In genomic region chr4:185774815-185775684, GRCh38 we compare ENCODE assay signal across 9 cellular contexts. TPM values are rescaled to one million over a fixed set of nuclear protein-coding genes. Genes with fewer than 3 reads are reported as not detected.
DNase-seq lines count a peak whose midpoint lies in the region; ATAC-seq, FAIRE-seq and TF ChIP-seq lines count a peak whose summit lies in the region.
"Had no signal": no experiment of that assay in that cellular context is flagged by ENCODE, and none has a peak within 500 bp of the region (broad histone marks: within the 10 kb centered on the region; RNA-seq: fewer than 3 reads in every experiment).

No MANE protein-coding gene starts in this region.

- H3K9ac ChIP-seq in astrocyte (ENCODE audit: low read length) (peak overlapping the region; percentile 89), rectal smooth muscle tissue (ENCODE audit: low read length) (no peak overlapping the region)

- H3K27ac ChIP-seq in astrocyte (ENCODE audit: low read depth, low read length) (peak overlapping the region; percentile 82), right atrium auricular region (peak overlapping the region; percentile 78 to 81), rectal smooth muscle tissue (ENCODE audit: low read depth, low read length) (peak overlapping the region; percentile 66)

- FAIRE-seq in astrocyte (lab: Jason Lieb, UNC), result peak; percentile 32

- H2AFZ ChIP-seq in astrocyte (ENCODE audit: low read depth, low read length), result no peak overlapping the region

- peaks cover 33% of the 10 kb centered on the region for H3K4me1 Mint-ChIP-seq in astrocyte (ENCODE audit: low read depth, unreplicated experiment)

- H3K4me1 ChIP-seq in astrocyte (ENCODE audit: insufficient read depth, low read length), result peaks cover 26% of the 10 kb centered on the region
- H3K4me1 ChIP-seq in right atrium auricular region, result peaks cover 0 to 36% of the 10 kb centered on the region in 2 donors
- peaks cover 3% of the 10 kb centered on the region for H3K4me1 ChIP-seq in rectal smooth muscle tissue (ENCODE audit: control insufficient read depth, insufficient read depth, low read length)

- H3K27me3 ChIP-seq in astrocyte (ENCODE audit: insufficient read depth, low read length) (no peaks in the 10 kb centered on the region), right atrium auricular region (no peaks in the 10 kb centered on the region), rectal smooth muscle tissue (ENCODE audit: control insufficient read depth, insufficient read depth, low read length) (no peaks in the 10 kb centered on the region)

- H3K4me3 ChIP-seq in astrocyte (ENCODE audit: insufficient read depth, low read depth, low read length) (peak overlapping the region; percentile 65), right atrium auricular region (peak overlapping the region; percentile 26 to 40), rectal smooth muscle tissue (ENCODE audit: low read length) (peak overlapping the region; percentile 13)

- peak; percentile 59 for DNase-seq in ELR (ENCODE audit: low read depth)
- DNase-seq in astrocyte (ENCODE audit: low read depth), result peak; percentile 89
- no peak for DNase-seq in right atrium auricular region (ENCODE audit: low spot score)
- no peak for DNase-seq in superior temporal gyrus (ENCODE audit: extremely low spot score)
- no peak for DNase-seq in hippocampal formation (lab: John Stamatoyannopoulos, UW)
- DNase-seq: NCI-H446 had no signal

- H3K27ac Mint-ChIP-seq in astrocyte (ENCODE audit: unreplicated experiment), result peak overlapping the region; percentile 90

- no peaks in the 10 kb centered on the region for H3K27me3 Mint-ChIP-seq in astrocyte (ENCODE audit: low read depth, unreplicated experiment)

- H3K9me3 ChIP-seq in astrocyte (ENCODE audit: insufficient read depth, low read depth, low read length) (no peaks in the 10 kb centered on the region), right atrium auricular region (no peaks in the 10 kb centered on the region)

- peak overlapping the region; percentile 84 for H3K4me2 ChIP-seq in astrocyte (ENCODE audit: low read length)

- no peaks in the 10 kb centered on the region for H4K20me1 ChIP-seq in astrocyte (ENCODE audit: insufficient read depth, low read length)

- TF ChIP-seq CTCF in astrocyte (IDR thresholded peaks at IDR 0.05; ENCODE audit: insufficient read depth, low read depth, low read length), result no peak
- no peak for TF ChIP-seq CTCF in right atrium auricular region (IDR thresholded peaks at IDR 0.05)

- H3K36me3 Mint-ChIP-seq in astrocyte (ENCODE audit: low read depth, unreplicated experiment), result peaks cover 1% of the 10 kb centered on the region

- H3K9me3 Mint-ChIP-seq in astrocyte (ENCODE audit: unreplicated experiment), result no peaks in the 10 kb centered on the region

- H3K36me3 ChIP-seq in astrocyte (ENCODE audit: insufficient read depth, low read length) (no peaks in the 10 kb centered on the region), right atrium auricular region (no peaks in the 10 kb centered on the region), rectal smooth muscle tissue (ENCODE audit: control insufficient read depth, insufficient read depth, low read length) (no peaks in the 10 kb centered on the region)

- H3K79me2 ChIP-seq in astrocyte (ENCODE audit: insufficient read depth, low read length), result peaks cover 37% of the 10 kb centered on the region

- peak overlapping the region; percentile 92 for H3K4me3 Mint-ChIP-seq in astrocyte (ENCODE audit: unreplicated experiment)

- ATAC-seq in HG02973 (IDR thresholded peaks at IDR 0.05; ENCODE audit: unreplicated experiment), result no peak
- ATAC-seq in HG02759 (IDR thresholded peaks at IDR 0.05; ENCODE audit: unreplicated experiment), result no peak

RNA-seq across cellular contexts. Expression of gene SORBS2, which starts 36.9 kb away (rescaled TPM):
- total RNA-seq in astrocyte (96.1 and 97.4 TPM in 2 replicates), right atrium auricular region (100 to 1,000 TPM; 530 to 741 TPM)

Comparison
In these comparisons a context has a peak if more than half of its experiments do, and no peak if none do; other contexts are left out.
1. DNase-seq: peak in ELR (single experiment) and astrocyte (single experiment); none in right atrium auricular region (single experiment), superior temporal gyrus (single experiment) and hippocampal formation (0 of 2).
2. H3K4me3 ChIP-seq: peak in every context shown above with its lines; median percentile 65 in astrocyte; 33 in right atrium auricular region; 13 in rectal smooth muscle tissue.
3. Peak in every context shown above with its lines, with median percentiles within 50 percentile points of each other: H3K27ac ChIP-seq.